In the genomic region with DNA sequence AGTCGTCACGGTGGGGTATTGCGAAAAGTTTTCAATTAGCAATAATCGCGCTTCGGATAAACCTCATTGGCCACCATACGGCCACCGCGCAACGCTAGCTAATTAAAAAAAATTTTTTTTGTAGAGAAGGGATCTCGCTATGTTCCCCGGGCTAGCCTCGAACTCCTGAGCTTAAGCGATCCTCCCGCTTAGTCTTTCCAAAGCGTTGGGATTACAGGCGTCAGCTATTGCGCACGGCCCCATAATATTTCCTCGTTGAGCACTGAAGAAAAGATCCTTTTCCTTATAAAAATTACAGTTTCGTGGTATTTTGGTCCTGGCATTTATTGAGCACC, we compare ENCODE assay signal across 8 cellular contexts. TPM values are rescaled to one million over a fixed set of nuclear protein-coding genes. Genes with fewer than 3 reads are reported as not detected.
DNase-seq lines count a peak whose midpoint lies in the region; ATAC-seq and TF ChIP-seq lines count a peak whose summit lies in the region.

No MANE protein-coding gene starts in this region.

- H3K4me3 ChIP-seq in CD8-positive, alpha-beta memory T cell (ENCODE audit: low read length) = peak overlapping the region; percentile 85
- H3K4me3 ChIP-seq in astrocyte of the spinal cord (ENCODE audit: low read depth, low read length) (peak overlapping the region; percentile 76), aorta (ENCODE audit: low read length in 2 of 2) (peak overlapping the region; percentile 59 to 73)

- CTCF ChIA-PET in CD8-positive, alpha-beta memory T cell (lab: Charles Lee) = interaction anchor here (1.0 to 8.4 kb wide), 7 partner anchors 16 to 83 kb away, joined by 3 to 66 read pairs (median 4); a partner anchor contains a TSS

- no peak for TF ChIP-seq CTCF in astrocyte of the spinal cord (IDR thresholded peaks at IDR 0.05; ENCODE audit: low read depth, low read length)

- no peaks in the 10 kb centered on the region for H3K9me3 ChIP-seq in CD8-positive, alpha-beta memory T cell (ENCODE audit: low read length)
- no peaks in the 10 kb centered on the region for H3K9me3 ChIP-seq in KOPT-K1 (ENCODE audit: insufficient read depth, low read length, poor library complexity, severe bottlenecking)
- H3K9me3 ChIP-seq in aorta (ENCODE audit: control insufficient read depth, low read length) = no peaks in the 10 kb centered on the region

- DNase-seq in CD8-positive, alpha-beta memory T cell = no peak
- DNase-seq in astrocyte of the spinal cord (ENCODE audit: low read depth, low spot score) (no peak), memory B cell (ENCODE audit: low spot score in 2 of 2) (no peak), aorta (peak in 1 of 2 donors; percentile 74), CD1c-positive myeloid dendritic cell (ENCODE audit: extremely low spot score) (no peak), superior temporal gyrus (ENCODE audit: extremely low spot score) (no peak)
- DNase-seq in activated CD4-positive, CD25-positive, alpha-beta regulatory T cell (lab: John Stamatoyannopoulos, UW) = no peak

- peak overlapping the region; percentile 89 to 98 (median 95) for H3K4me3 Mint-ChIP-seq in CD8-positive, alpha-beta memory T cell
- H3K4me3 Mint-ChIP-seq in memory B cell = peak overlapping the region; percentile 87

- 4 to 6% methylated on average over 21 of the region's 21 CpGs for WGBS in aorta, 2 donors

- peak overlapping the region; percentile 87 to 100 (median 99) for H3K27ac Mint-ChIP-seq in CD8-positive, alpha-beta memory T cell
- H3K27ac Mint-ChIP-seq in memory B cell = peak overlapping the region; percentile 95

- no peak for ATAC-seq in memory B cell (ENCODE audit: low read depth)
- ATAC-seq in aorta (ENCODE audit: low FRiP score) = no peak

- H3K27me3 ChIP-seq in CD8-positive, alpha-beta memory T cell (ENCODE audit: insufficient read depth, low read length, poor library complexity, severe bottlenecking) = no peaks in the 10 kb centered on the region
- no peaks in the 10 kb centered on the region for H3K27me3 ChIP-seq in aorta (ENCODE audit: control insufficient read depth in 1 of 2, insufficient read depth in 2 of 2, low read length in 1 of 2)

- H3K36me3 Mint-ChIP-seq in CD8-positive, alpha-beta memory T cell = peaks cover 0 to 25% (median 0%) of the 10 kb centered on the region in 3 donors
- peaks cover 5% of the 10 kb centered on the region for H3K36me3 Mint-ChIP-seq in memory B cell

- in situ Hi-C loops in astrocyte of the spinal cord (cut with HindIII; ENCODE audit: low sequenced_read_pairs) = no loop called here

- H3K9me3 Mint-ChIP-seq in CD8-positive, alpha-beta memory T cell = no peaks in the 10 kb centered on the region
- no peaks in the 10 kb centered on the region for H3K9me3 Mint-ChIP-seq in memory B cell

- peaks cover 7% of the 10 kb centered on the region for H3K36me3 ChIP-seq in CD8-positive, alpha-beta memory T cell (ENCODE audit: insufficient read depth, low read length)
- H3K36me3 ChIP-seq in KOPT-K1 (ENCODE audit: insufficient read depth, low read length) (peaks cover 23% of the 10 kb centered on the region), aorta (ENCODE audit: control insufficient read depth in 1 of 2, insufficient read depth in 2 of 2, low read length in 1 of 2) (no peaks in the 10 kb centered on the region)

- intact Hi-C loops in aorta (cut with DNase I) = loop anchor here in 1 of 2 donors (1.0 kb wide), 2 partner anchors 19 to 33 kb away; no protein-coding TSS in a partner anchor

- no peaks in the 10 kb centered on the region for H3K27me3 Mint-ChIP-seq in CD8-positive, alpha-beta memory T cell
- no peaks in the 10 kb centered on the region for H3K27me3 Mint-ChIP-seq in memory B cell

- H3K4me1 ChIP-seq in CD8-positive, alpha-beta memory T cell (ENCODE audit: insufficient read depth, low read length) = peaks cover 30% of the 10 kb centered on the region
- no peaks in the 10 kb centered on the region for H3K4me1 ChIP-seq in aorta (ENCODE audit: control insufficient read depth in 1 of 2, insufficient read depth in 2 of 2, low read length in 2 of 2)

- POLR2A ChIA-PET in CD8-positive, alpha-beta memory T cell (lab: Charles Lee) = interaction anchor here (0.5 to 3.7 kb wide), 5 partner anchors 18 to 1463 kb away, joined by 3 to 83 read pairs (median 3); a partner anchor contains a TSS

- peaks cover 30 to 43% (median 31%) of the 10 kb centered on the region in 3 donors for H3K4me1 Mint-ChIP-seq in CD8-positive, alpha-beta memory T cell
- peaks cover 24% of the 10 kb centered on the region for H3K4me1 Mint-ChIP-seq in memory B cell

- peak overlapping the region; percentile 96 for H3K27ac ChIP-seq in CD8-positive, alpha-beta memory T cell (ENCODE audit: low read depth, low read length)
- H3K27ac ChIP-seq in KOPT-K1 (ENCODE audit: low read depth, low read length, poor library complexity, severe bottlenecking) (peak overlapping the region; percentile 67), aorta (ENCODE audit: low read depth in 1 of 2, low read length in 2 of 2) (peak overlapping the region in 1 of 2 donors; percentile 72)

RNA-seq across cellular contexts. Expression of a gene that starts 0.8 kb away (rescaled TPM):
- 10 to 100 TPM; 76.6 to 80.6 TPM for total RNA-seq in CD8-positive, alpha-beta memory T cell
- polyA plus RNA-seq in CD8-positive, alpha-beta memory T cell = 16.5 TPM
- 10 to 100 TPM; 70.6 to 74.4 TPM for total RNA-seq in aorta
- 10 to 100 TPM; 63.2 to 92.2 TPM for polyA plus RNA-seq in aorta

RNA-seq across cellular contexts. Expression of a gene that starts 4.9 kb away (rescaled TPM):
- 1 to 10 TPM; 4.6 to 6.5 TPM for total RNA-seq in CD8-positive, alpha-beta memory T cell
- not detected for polyA plus RNA-seq in CD8-positive, alpha-beta memory T cell
- 10 to 100 TPM; 10.3 TPM for total RNA-seq in aorta
- polyA plus RNA-seq in aorta = 10 to 100 TPM in 1 of 2 donors, 1 to 10 TPM in 1; 4.1 to 36.3 TPM

RNA-seq across cellular contexts. Expression of a gene that starts 18.7 kb away (rescaled TPM):
- 100 to 1,000 TPM; 197 to 205 TPM for total RNA-seq in CD8-positive, alpha-beta memory T cell
- polyA plus RNA-seq in CD8-positive, alpha-beta memory T cell = 334 TPM
- total RNA-seq in aorta = 100 to 1,000 TPM; 114 to 130 TPM
- polyA plus RNA-seq in aorta = 100 to 1,000 TPM; 250 to 286 TPM

RNA-seq across cellular contexts. Expression of a gene that starts 48.8 kb away (rescaled TPM):
- 100 to 1,000 TPM; 180 to 197 TPM for total RNA-seq in CD8-positive, alpha-beta memory T cell
- 184 TPM for polyA plus RNA-seq in CD8-positive, alpha-beta memory T cell
- total RNA-seq in aorta = 1 to 10 TPM; 4.3 to 7.5 TPM
- 1 to 10 TPM; 1.3 to 2.8 TPM for polyA plus RNA-seq in aorta
